8 cellular contexts compared by ENCODE assay signal in the genomic region with DNA sequence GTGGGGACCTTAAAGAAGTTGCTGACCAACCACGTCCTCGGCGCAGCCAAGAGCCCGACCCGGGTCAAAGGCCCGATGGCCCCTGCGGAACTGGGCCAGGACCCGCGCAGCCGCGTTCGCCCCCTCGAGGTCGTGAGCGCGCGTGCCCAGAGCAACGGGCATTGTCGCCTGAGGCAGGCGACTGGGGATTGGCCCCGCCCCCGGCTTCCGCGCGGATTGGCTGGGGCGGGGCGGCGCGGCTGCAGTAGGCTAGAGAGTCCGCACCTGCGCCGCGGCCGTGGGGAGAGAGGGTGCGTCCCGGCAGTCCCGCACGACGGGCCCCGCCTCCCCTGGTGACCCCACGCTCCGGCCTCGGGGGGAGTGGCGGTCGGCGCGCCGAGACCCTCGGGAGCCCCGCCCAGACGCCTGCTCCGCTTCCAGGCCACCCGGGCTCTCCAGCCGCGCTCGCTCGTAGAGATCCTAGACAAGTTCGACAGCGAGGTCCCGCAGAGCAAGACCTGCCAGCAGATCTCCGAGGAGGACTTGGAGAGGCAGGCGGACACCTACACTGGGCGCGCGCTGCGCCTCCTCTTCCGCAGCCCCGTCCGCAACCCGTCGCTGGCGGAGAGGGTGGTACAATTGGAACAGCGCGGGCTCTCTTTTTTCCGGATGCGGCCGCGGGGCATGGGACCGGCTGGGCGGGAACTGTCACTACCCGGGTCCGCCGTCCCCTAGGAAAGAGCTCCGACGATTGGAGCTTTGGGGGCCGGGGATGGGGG. TPM values are rescaled to one million over a fixed set of nuclear protein-coding genes. Genes with fewer than 3 reads are reported as not detected.
DNase-seq lines count a peak whose midpoint lies in the region; ATAC-seq and TF ChIP-seq lines count a peak whose summit lies in the region.

No MANE protein-coding gene starts in this region.

- peak overlapping the region; percentile 68 for H3K4me2 ChIP-seq in PC-9

- H3K27me3 Mint-ChIP-seq in osteocyte (ENCODE audit: unreplicated experiment): no peaks in the 10 kb centered on the region

- peaks cover 12% of the 10 kb centered on the region; the same call in 1 of the 2 replicates for H3F3A ChIP-seq in PC-9 (ENCODE audit: insufficient read depth, low read depth)

- TF ChIP-seq EP300 in Ishikawa (IDR thresholded peaks at IDR 0.05; ENCODE audit: borderline replicate concordance) (no peak), transverse colon (IDR thresholded peaks at IDR 0.05; ENCODE audit: low read depth) (no peak)

- H3K27me3 ChIP-seq in PC-9 (ENCODE audit: insufficient read depth, low read depth) (no peaks in the 10 kb centered on the region), transverse colon (peaks cover 9% of the 10 kb centered on the region)

- CTCF ChIA-PET in PC-9 (lab: Charles Lee): interaction anchor here (0.7 kb wide), 1 partner anchor 29 kb away, joined by 4 read pairs; no protein-coding TSS in a partner anchor

- H3K4me1 ChIP-seq in PC-9 (replicated peaks; ENCODE audit: insufficient read depth) (0 out of 2 replicates have a peak, but pooled peaks cover 5% of the 10 kb centered on the region), transverse colon (peaks cover 5 to 18% (median 13%) of the 10 kb centered on the region in 4 donors)

- no TSS peak for BruUV-seq in PC-9 (replicated peaks; lab: Mats Ljungman, UMichigan)

- H3K9me3 Mint-ChIP-seq in osteocyte (ENCODE audit: unreplicated experiment): no peaks in the 10 kb centered on the region

- H3K4me3 Mint-ChIP-seq in osteocyte (ENCODE audit: unreplicated experiment): peak overlapping the region; percentile 76

- no peak for TF ChIP-seq POLR2A in transverse colon (IDR thresholded peaks at IDR 0.05)

- 2% methylated on average over 22 of the region's 86 CpGs; no CpG with 5 or more reads in 1 of the 2 donors for WGBS in transverse colon (ENCODE audit: low coverage in 1 of 2), 2 donors

- no peaks in the 10 kb centered on the region for H3K79me2 ChIP-seq in PC-9 (ENCODE audit: low read depth)

- DNase-seq in COLO829 (ENCODE audit: low spot score) (peak; percentile 89), PC-9 (peak; percentile 43 to 73), foreskin fibroblast (peak; percentile 48 to 82), osteocyte (ENCODE audit: extremely low spot score, unreplicated experiment) (no peak), transverse colon (peak; percentile 89)
- DNase-seq in activated T-cell treated with anti-CD3 and anti-CD28 coated beads, Interleukin-2, amount 50 U/mL, for 48 hours: peak; percentile 81 to 86

- H3K9me3 ChIP-seq in PC-9 (ENCODE audit: insufficient read depth, low read depth): no peaks in the 10 kb centered on the region
- no peaks in the 10 kb centered on the region for H3K9me3 ChIP-seq in transverse colon

- no peaks in the 10 kb centered on the region for H4K20me1 ChIP-seq in PC-9 (ENCODE audit: insufficient read depth)

- intact Hi-C loops in PC-9 (cut with micrococcal nuclease; ENCODE audit: unreplicated experiment): no loop called here
- intact Hi-C loops in transverse colon (cut with DNase I; ENCODE audit: low total_unique reads): no loop called here

- no peaks in the 10 kb centered on the region for H3K9me2 ChIP-seq in PC-9 (ENCODE audit: insufficient read depth)

- H3K36me3 ChIP-seq in PC-9 (ENCODE audit: low read depth): no peaks in the 10 kb centered on the region
- H3K36me3 ChIP-seq in transverse colon: no peaks in the 10 kb centered on the region

- peaks cover 10% of the 10 kb centered on the region for H3K4me1 Mint-ChIP-seq in osteocyte (ENCODE audit: unreplicated experiment)

- ATAC-seq in GM19467 (IDR thresholded peaks at IDR 0.05; ENCODE audit: unreplicated experiment): peak; percentile 51

- in situ Hi-C loops in transverse colon (cut with MboI; ENCODE audit: low pct_ligation_motif_present in 1 of 4, low pct_unique_long_range_greater_than_20kb in 1 of 4, low sequenced_read_pairs in 3 of 4): no loop called here

- peak overlapping the region; percentile 76 for H2AFZ ChIP-seq in PC-9

- H3K4me3 ChIP-seq in PC-9 (peak overlapping the region; percentile 58), foreskin fibroblast (ENCODE audit: low read depth in 1 of 2, low read length in 2 of 2) (peak overlapping the region; percentile 48 to 58), transverse colon (peak overlapping the region; percentile 44 to 60 (median 52))

- no peak overlapping the region for H3K27ac Mint-ChIP-seq in osteocyte (ENCODE audit: unreplicated experiment)

- no peak for TF ChIP-seq CTCF in PC-9 (conservative IDR thresholded peaks at IDR 0.05)
- no peak for TF ChIP-seq CTCF in foreskin fibroblast (IDR thresholded peaks at IDR 0.05; ENCODE audit: low read depth, low read length)
- no peak for TF ChIP-seq CTCF in osteocyte (IDR thresholded peaks at IDR 0.05)
- TF ChIP-seq CTCF in transverse colon (IDR thresholded peaks at IDR 0.05): peak in 3 of 5 experiments; percentile 16 to 32 (median 31)

- POLR2A ChIA-PET in PC-9 (lab: Charles Lee; ENCODE audit: unreplicated experiment): interaction anchor here (0.5 kb wide), 1 partner anchor 9 kb away, joined by 4 read pairs; no protein-coding TSS in a partner anchor

- no peaks in the 10 kb centered on the region for H3K36me3 Mint-ChIP-seq in osteocyte (ENCODE audit: unreplicated experiment)

- TF ChIP-seq RAD21 in Ishikawa (IDR thresholded peaks at IDR 0.05; ENCODE audit: low read depth): no peak; the same call in 1 of the 2 replicates

- H3K27ac ChIP-seq in PC-9 (no peak overlapping the region), transverse colon (peak overlapping the region in 3 of 4 donors; percentile 49 to 71 (median 65))

TF ChIP-seq in Ishikawa, 13 proteins besides CTCF, POLR2A, EP300 and RAD21:
- no peak for TF ChIP-seq CREB1 (IDR thresholded peaks at IDR 0.05; ENCODE audit: low read depth)
- TF ChIP-seq ZBTB7A (IDR thresholded peaks at IDR 0.05; ENCODE audit: low read depth): peak; percentile 79; the same call in 1 of the 2 replicates
- TF ChIP-seq TEAD4 (IDR thresholded peaks at IDR 0.05): no peak
- TF ChIP-seq FOXM1 (IDR thresholded peaks at IDR 0.05; ENCODE audit: borderline replicate concordance, low read depth): 0 out of 2 replicates have a peak, but pooled peaks have one; percentile 19
- 0 out of 2 replicates have a peak, but pooled peaks have one; percentile 28 for TF ChIP-seq TAF1 (IDR thresholded peaks at IDR 0.05; ENCODE audit: low read depth)
- 0 out of 2 replicates have a peak, but pooled peaks have one; percentile 44 for TF ChIP-seq TCF12 (IDR thresholded peaks at IDR 0.05; ENCODE audit: low read depth)
- TF ChIP-seq NFIC (IDR thresholded peaks at IDR 0.05): no peak
- TF ChIP-seq, protein P1, sequence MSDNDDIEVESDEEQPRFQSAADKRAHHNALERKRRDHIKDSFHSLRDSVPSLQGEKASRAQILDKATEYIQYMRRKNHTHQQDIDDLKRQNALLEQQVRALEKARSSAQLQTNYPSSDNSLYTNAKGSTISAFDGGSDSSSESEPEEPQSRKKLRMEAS (IDR thresholded peaks at IDR 0.05): peak; percentile 84
- 0 out of 2 replicates have a peak, but pooled peaks have one; percentile 11 for TF ChIP-seq EGR1 (IDR thresholded peaks at IDR 0.05)
- TF ChIP-seq YY1 (IDR thresholded peaks at IDR 0.05; ENCODE audit: low read depth): no peak
- no peak for TF ChIP-seq REST (IDR thresholded peaks at IDR 0.05; ENCODE audit: low read depth)
TF ChIP-seq in Ishikawa: peak in this region for 6.

RNA-seq across cellular contexts. Expression of gene PPIL2, which starts 8.3 kb away (rescaled TPM):
- total RNA-seq in PC-9 (2021) (23.8 and 26.3 TPM in 2 replicates), osteocyte (44.5 and 49.5 TPM in 2 replicates), transverse colon (10 to 100 TPM; 36.2 to 93.1 (median 60.1) TPM)

RNA-seq across cellular contexts. Expression of gene SDF2L1, which starts 15.4 kb away (rescaled TPM):
- total RNA-seq in PC-9 (2021) (22.5 and 23.2 TPM in 2 replicates), osteocyte (20.7 and 23.2 TPM in 2 replicates), transverse colon (10 to 100 TPM in 3 of 4 donors, not detected in 1; 34.0 to 55.7 (median 39.5) TPM)

RNA-seq across cellular contexts. Expression of gene CCDC116, which starts 25.0 kb away (rescaled TPM):
- total RNA-seq in PC-9 (2021) (0.33 and 0.63 TPM in 2 replicates), osteocyte (0.59 and 0.78 TPM in 2 replicates), transverse colon (10 to 100 TPM in 1 of 4 donors, under 1 TPM in 1, not detected in 2; 0.27 to 15.7 TPM)

RNA-seq across cellular contexts. Expression of gene YDJC, which starts 27.7 kb away (rescaled TPM):
- 25.7 and 39.1 TPM in 2 replicates for total RNA-seq in PC-9 (2021)
- 15.7 and 15.9 TPM in 2 replicates for total RNA-seq in osteocyte
- total RNA-seq in transverse colon: 100 to 1,000 TPM in 1 of 4 donors, 10 to 100 TPM in 3; 43.3 to 112 (median 69.5) TPM

Comparison
In these comparisons a context has a peak if more than half of its experiments do, and no peak if none do; other contexts are left out.
1. CTCF ChIP-seq: peak in transverse colon (3 of 5); none in PC-9 (single experiment), foreskin fibroblast (single experiment) and osteocyte (single experiment).
2. Peak in every context shown above with its lines, with median percentiles within 50 percentile points of each other: H3K4me3 ChIP-seq.